Comparison of ENCODE assay signal across 8 cellular contexts in the genomic region with DNA sequence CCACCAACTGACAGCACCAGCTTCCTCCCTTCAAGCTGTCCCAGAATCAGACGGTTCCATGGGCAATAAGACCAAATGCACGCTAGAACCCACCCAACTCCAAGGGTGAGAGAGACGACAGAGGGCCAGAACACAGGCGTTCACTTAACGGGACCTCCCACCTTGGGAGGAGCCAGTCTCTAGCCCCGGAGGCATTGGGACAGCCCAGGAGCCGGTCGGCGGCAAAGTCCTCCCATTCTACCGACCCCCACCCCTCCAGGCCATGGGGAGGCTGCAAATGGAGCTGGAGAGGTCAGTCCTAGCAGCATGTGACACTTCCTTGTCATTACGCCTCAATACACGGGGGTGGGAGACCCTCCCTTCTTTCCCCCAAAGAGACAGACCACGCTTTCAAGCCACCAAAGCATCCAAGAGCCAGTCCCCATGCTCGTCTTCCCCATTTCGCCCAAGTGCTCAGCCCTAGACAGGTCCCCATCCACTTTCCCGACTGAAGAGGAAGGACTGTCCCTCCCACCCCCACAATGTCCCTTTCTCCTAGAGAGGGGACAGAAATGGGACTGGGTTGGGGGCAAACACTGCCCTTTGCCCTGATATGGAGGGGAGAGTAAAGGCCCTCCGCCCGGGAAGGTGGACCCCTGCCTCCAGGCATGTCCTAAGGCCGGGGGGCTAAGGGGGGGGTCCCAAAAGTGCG. TPM values are rescaled to one million over a fixed set of nuclear protein-coding genes. Genes with fewer than 3 reads are reported as not detected.
A peak's percentile ranks its signal among the peaks of the same experiment; 100 is the strongest.
DNase-seq lines count a peak whose midpoint lies in the region; ATAC-seq and TF ChIP-seq lines count a peak whose summit lies in the region.

No MANE protein-coding gene starts in this region.

- CTCF ChIA-PET in SK-N-SH (lab: Yijun Ruan, JAX), result interaction anchor here (4.0 kb wide), 1 partner anchor 12 kb away, joined by 16 read pairs; no protein-coding TSS in a partner anchor

- intact Hi-C loops in lower leg skin (cut with DNase I; ENCODE audit: low total_unique reads), result no loop called here

- H3K9ac ChIP-seq in SK-N-SH, result peak overlapping the region; percentile 93

- H4K20me1 ChIP-seq in SK-N-SH (ENCODE audit: insufficient read depth), result peaks cover 54% of the 10 kb centered on the region

- ATAC-seq in stimulated activated naive CD8-positive, alpha-beta T cell treated with anti-CD3 and anti-CD28 coated beads, Interleukin-15, Interleukin-2, amounts not matched to agents 100 U/mL and 50 U/mL, for 24 hours, result no peak
- ATAC-seq in GM19351 (IDR thresholded peaks at IDR 0.05; ENCODE audit: unreplicated experiment), result no peak
- no peak for ATAC-seq in GM21619 (IDR thresholded peaks at IDR 0.05; ENCODE audit: unreplicated experiment)

- H3K9me2 ChIP-seq in SK-N-SH, result no peaks in the 10 kb centered on the region

- no peak for TF ChIP-seq EP300 in SK-N-SH (IDR thresholded peaks at IDR 0.05; ENCODE audit: borderline replicate concordance in 1 of 2, low read depth in 1 of 2, low read length in 1 of 2)

- H3K4me3 ChIP-seq in SK-N-SH (ENCODE audit: low read depth in 2 of 2, low read length in 1 of 2), result peak overlapping the region; percentile 83 to 88
- H3K4me3 ChIP-seq in lower leg skin (ENCODE audit: low read depth, poor library complexity, severe bottlenecking), result peak overlapping the region; percentile 75

- peak overlapping the region; percentile 98 for H3K4me2 ChIP-seq in SK-N-SH

- H3K27me3 ChIP-seq in SK-N-SH (ENCODE audit: insufficient read depth), result no peaks in the 10 kb centered on the region

- H3K9me3 ChIP-seq in SK-N-SH, result no peaks in the 10 kb centered on the region

- H3K4me1 ChIP-seq in SK-N-SH (ENCODE audit: control insufficient read depth in 1 of 2, insufficient read depth in 2 of 2, low read depth in 1 of 2, low read length in 1 of 2), result peaks cover 10 to 15% of the 10 kb centered on the region in 2 experiments; a peak in 2 of 4 replicates

- peaks cover 10 to 37% of the 10 kb centered on the region in 2 experiments for H3K36me3 ChIP-seq in SK-N-SH (replicated peaks in 1 of 2; ENCODE audit: control insufficient read depth in 1 of 2, insufficient read depth in 2 of 2, low read length in 1 of 2)

- no peak for TF ChIP-seq POLR2A in lower leg skin (IDR thresholded peaks at IDR 0.05)

- DNase-seq in GM13976 (ENCODE audit: low spot score) (peak; percentile 70), SK-N-SH (peak; percentile 65), lower leg skin (ENCODE audit: low spot score in 2 of 2) (peak; percentile 34 to 86)
- peak; percentile 55 for DNase-seq in stimulated activated naive CD8-positive, alpha-beta T cell treated with anti-CD3 and anti-CD28 coated beads, Interleukin-15, Interleukin-2, amounts not matched to agents 100 U/mL and 50 U/mL, for 24 hours

- H2AFZ ChIP-seq in SK-N-SH (ENCODE audit: low read depth), result no peak overlapping the region

- peaks cover 6% of the 10 kb centered on the region for H3F3A ChIP-seq in SK-N-SH (replicated peaks; ENCODE audit: insufficient read depth)

- no peak for TF ChIP-seq RAD21 in SK-N-SH (IDR thresholded peaks at IDR 0.05; ENCODE audit: low read length)

- POLR2A ChIA-PET in SK-N-SH (lab: Yijun Ruan, JAX), result no interaction called here

- in situ Hi-C loops in GM13976 (cut with MboI; ENCODE audit: low sequenced_read_pairs, unreplicated experiment), result no loop called here

- TF ChIP-seq CTCF in 22Rv1 (IDR thresholded peaks at IDR 0.05) (no peak), GM13976 (IDR thresholded peaks at IDR 0.05; ENCODE audit: borderline replicate concordance, control extremely low read depth, extremely low read depth, insufficient read depth, missing control alignments) (no peak), SK-N-SH (IDR thresholded peaks at IDR 0.05) (no peak), lower leg skin (IDR thresholded peaks at IDR 0.05) (no peak)

- WGBS in SK-N-SH (ENCODE audit: low lambda C conversion rate), result 0% methylated on average over 18 of the region's 20 CpGs
- 0 to 1% methylated on average over 17 to 20 of the region's 20 CpGs for WGBS in lower leg skin, 2 donors

- peak overlapping the region; percentile 85 for H3K27ac ChIP-seq in 22Rv1
- H3K27ac ChIP-seq in SK-N-SH (ENCODE audit: low read depth in 2 of 2, low read length in 1 of 2), result peak overlapping the region; percentile 56 to 65; a peak in 3 of 4 replicates
- peak overlapping the region; percentile 54 for H3K27ac ChIP-seq in cingulate gyrus (ENCODE audit: low read depth, low read length)

- H3K79me2 ChIP-seq in SK-N-SH (ENCODE audit: insufficient read depth), result peaks cover 52% of the 10 kb centered on the region

TF ChIP-seq in SK-N-SH, 30 proteins besides CTCF, POLR2A, EP300 and RAD21:
- TF ChIP-seq MEF2A (IDR thresholded peaks at IDR 0.05; ENCODE audit: borderline replicate concordance, low read depth), result no peak
- no peak for TF ChIP-seq NRF1 (IDR thresholded peaks at IDR 0.05; ENCODE audit: low read depth, low read length)
- peak; percentile 33; the same call in 1 of the 2 replicates for TF ChIP-seq MXI1 (IDR thresholded peaks at IDR 0.05; ENCODE audit: low read depth, low read length)
- no peak for TF ChIP-seq TCF12 (IDR thresholded peaks at IDR 0.05)
- TF ChIP-seq SIN3A (IDR thresholded peaks at IDR 0.05; ENCODE audit: borderline replicate concordance, low read depth, low read length), result no peak
- TF ChIP-seq GATA2 (CRISPR knock-in tag; IDR thresholded peaks at IDR 0.05), result no peak

RNA-seq across cellular contexts. Expression of a gene that starts 1.0 kb away (rescaled TPM):
- polyA plus RNA-seq in SK-N-SH (2012; rRNA removed), result 57.1 and 96.8 TPM in 2 replicates
- 50.4 and 82.3 TPM in 2 replicates for polyA plus RNA-seq in SK-N-SH (2012; cell fraction: cytosol; rRNA removed)
- 78.4 and 95.7 TPM in 2 replicates for polyA plus RNA-seq in SK-N-SH (2012; cell fraction: nucleus; rRNA removed)
- total RNA-seq in lower leg skin, result 100 to 1,000 TPM; 116 to 143 (median 131) TPM

RNA-seq across cellular contexts. Expression of a gene that starts 9.9 kb away (rescaled TPM):
- polyA plus RNA-seq in SK-N-SH (2012; rRNA removed), result 0.06 and 0.12 TPM in 2 replicates
- 0.03 and 0.05 TPM in 2 replicates for polyA plus RNA-seq in SK-N-SH (2012; cell fraction: cytosol; rRNA removed)
- polyA plus RNA-seq in SK-N-SH (2012; cell fraction: nucleus; rRNA removed), result 0.25 and 0.31 TPM in 2 replicates
- total RNA-seq in lower leg skin, result under 1 TPM in 1 of 4 donors, not detected in 3; 0.21 TPM

RNA-seq across cellular contexts. Expression of a gene that starts 30.7 kb away (rescaled TPM):
- 80.1 and 104 TPM in 2 replicates for polyA plus RNA-seq in SK-N-SH (2012; rRNA removed)
- polyA plus RNA-seq in SK-N-SH (2012; cell fraction: cytosol; rRNA removed), result 86.3 and 98.8 TPM in 2 replicates
- 107 and 113 TPM in 2 replicates for polyA plus RNA-seq in SK-N-SH (2012; cell fraction: nucleus; rRNA removed)
- 10 to 100 TPM; 33.2 to 59.5 (median 43.1) TPM for total RNA-seq in lower leg skin

RNA-seq across cellular contexts. Expression of a gene that starts 35.9 kb away (rescaled TPM):
- 9.4 and 10.9 TPM in 2 replicates for polyA plus RNA-seq in SK-N-SH (2012; rRNA removed)
- polyA plus RNA-seq in SK-N-SH (2012; cell fraction: cytosol; rRNA removed), result 6.3 and 9.1 TPM in 2 replicates
- polyA plus RNA-seq in SK-N-SH (2012; cell fraction: nucleus; rRNA removed), result 27.1 and 28.0 TPM in 2 replicates
- total RNA-seq in lower leg skin, result 100 to 1,000 TPM in 1 of 4 donors, 10 to 100 TPM in 3; 60.9 to 102 (median 76.0) TPM

RNA-seq across cellular contexts. Expression of a gene that starts 40.4 kb away (rescaled TPM):
- not detected in 2 replicates for polyA plus RNA-seq in SK-N-SH (2012; rRNA removed)
- polyA plus RNA-seq in SK-N-SH (2012; cell fraction: cytosol; rRNA removed), result 0.01 TPM in 1 of 2 replicates, not detected in the other
- 0.06 TPM in 1 of 2 replicates, not detected in the other for polyA plus RNA-seq in SK-N-SH (2012; cell fraction: nucleus; rRNA removed)
- 100 to 1,000 TPM in 1 of 4 donors, 10 to 100 TPM in 3; 75.7 to 124 (median 88.7) TPM for total RNA-seq in lower leg skin
